Comparison of ENCODE assay signal across 11 cellular contexts in genomic region chr2:63827749-63828148, GRCh38. TPM values are rescaled to one million over a fixed set of nuclear protein-coding genes. Genes with fewer than 3 reads are reported as not detected.
DNase-seq lines count a peak whose midpoint lies in the region; ATAC-seq and TF ChIP-seq lines count a peak whose summit lies in the region.
"Had no signal": no experiment of that assay in that cellular context is flagged by ENCODE, and none has a peak within 500 bp of the region (broad histone marks: within the 10 kb centered on the region; RNA-seq: fewer than 3 reads in every experiment).

No MANE protein-coding gene starts in this region.

- H3K9me3 ChIP-seq in MM.1S (replicated peaks; ENCODE audit: insufficient read depth, low read length), result no peaks in the 10 kb centered on the region

- H3K4me3 ChIP-seq in BJ (ENCODE audit: low read depth, low read length), result no peak overlapping the region
- H3K4me3 ChIP-seq in MM.1S (ENCODE audit: low read length), result no peak overlapping the region

- H3K4me3 Mint-ChIP-seq in mesothelial cell of epicardium, result no peak overlapping the region

- H3K4me1 Mint-ChIP-seq in mesothelial cell of epicardium, result peaks cover 23% of the 10 kb centered on the region

- no peaks in the 10 kb centered on the region for H3K36me3 Mint-ChIP-seq in mesothelial cell of epicardium

- peak overlapping the region; percentile 1; the same call in 1 of the 2 replicates for H3K4me2 ChIP-seq in MM.1S (ENCODE audit: low read depth, low read length)

- no peaks in the 10 kb centered on the region for H3F3A ChIP-seq in MM.1S (ENCODE audit: insufficient read depth, low read length)

- H3K27me3 ChIP-seq in BJ (ENCODE audit: control insufficient read depth, insufficient read depth, low read length), result no peaks in the 10 kb centered on the region
- no peaks in the 10 kb centered on the region for H3K27me3 ChIP-seq in MM.1S (replicated peaks; ENCODE audit: insufficient read depth, low read length)

- no peak overlapping the region for H2AFZ ChIP-seq in MM.1S (ENCODE audit: low read length)

- peaks cover 17% of the 10 kb centered on the region for H3K4me1 ChIP-seq in MM.1S (ENCODE audit: low read length)

- POLR2A ChIA-PET in BJ (lab: Charles Lee), result interaction anchor here (0.7 kb wide), 1 partner anchor 14 kb away, joined by 5 read pairs; the partner anchor contains the start of gene UGP2

- H3K27ac ChIP-seq in MM.1S (ENCODE audit: low read length), result no peak overlapping the region

- H3K79me2 ChIP-seq in MM.1S (ENCODE audit: low read length), result no peaks in the 10 kb centered on the region

- H4K20me1 ChIP-seq in MM.1S (ENCODE audit: insufficient read depth, low read length), result no peaks in the 10 kb centered on the region

- H3K9ac ChIP-seq in MM.1S (ENCODE audit: low read length), result no peak overlapping the region

- H3K9me2 ChIP-seq in MM.1S (replicated peaks; ENCODE audit: insufficient read depth, low read length), result no peaks in the 10 kb centered on the region

- CTCF ChIA-PET in BJ (lab: Yijun Ruan, JAX), result interaction anchor here (1.6 to 1.9 kb wide), 2 partner anchors 11 to 129 kb away, joined by 4 to 9 read pairs; no protein-coding TSS in a partner anchor

- TF ChIP-seq CTCF in BJ (IDR thresholded peaks at IDR 0.05; ENCODE audit: insufficient read depth, low read depth, low read length), result no peak
- TF ChIP-seq CTCF in MM.1S (IDR thresholded peaks at IDR 0.05; ENCODE audit: low read length), result no peak
- TF ChIP-seq CTCF in mesothelial cell of epicardium (IDR thresholded peaks at IDR 0.05; ENCODE audit: unreplicated experiment), result no peak

- ATAC-seq in HG02970 (IDR thresholded peaks at IDR 0.05; ENCODE audit: low FRiP score, unreplicated experiment), result no peak

- peak; percentile 71 for DNase-seq in BJ (ENCODE audit: low read depth)
- DNase-seq in MM.1S, result peak; percentile 88
- peak; percentile 52 for DNase-seq in dedifferentiated amniotic fluid mesenchymal stem cell (ENCODE audit: extremely low spot score)
- DNase-seq in mesothelial cell of epicardium (ENCODE audit: low spot score in 2 of 2, unreplicated experiment in 2 of 2), result no peak
- DNase-seq in inferior parietal cortex (ENCODE audit: extremely low spot score), result no peak
- DNase-seq in activated CD4-positive, alpha-beta T cell treated with anti-CD3 and anti-CD28 coated beads, Interleukin-2, amount 50 U/mL, for 4 hours, result no peak
- no peak for DNase-seq in NCI-H345 (lab: John Stamatoyannopoulos, UW)
- DNase-seq: activated CD4-positive, alpha-beta T cell treated with anti-CD3 and anti-CD28 coated beads, Interleukin-2, amount 50 U/mL, for 1 hour; amygdala; MV-4-11 had no signal

- peak overlapping the region; percentile 84 for H3K27ac Mint-ChIP-seq in mesothelial cell of epicardium

- H3K27me3 Mint-ChIP-seq in mesothelial cell of epicardium (ENCODE audit: low read depth), result no peaks in the 10 kb centered on the region

- H3K9me3 Mint-ChIP-seq in mesothelial cell of epicardium, result no peaks in the 10 kb centered on the region

- H3K36me3 ChIP-seq in BJ (ENCODE audit: control insufficient read depth, insufficient read depth, low read length) (no peaks in the 10 kb centered on the region), MM.1S (replicated peaks; ENCODE audit: insufficient read depth, low read length) (no peaks in the 10 kb centered on the region)

RNA-seq across cellular contexts. Expression of gene UGP2, which starts 13.9 kb away (rescaled TPM):
- polyA plus RNA-seq in BJ (2011; rRNA removed), result 53.6 and 139 TPM in 2 replicates
- 21.4 and 26.6 TPM in 2 replicates for polyA minus RNA-seq in BJ (2011; rRNA and poly(A)+ RNA removed)
- 92.6 to 99.1 TPM (median 96.7 TPM) in 3 replicates for total RNA-seq in mesothelial cell of epicardium

Comparison
In these comparisons a context has a peak if more than half of its experiments do, and no peak if none do; other contexts are left out.
1. DNase-seq: peak in BJ (single experiment), MM.1S (single experiment) and dedifferentiated amniotic fluid mesenchymal stem cell (single experiment); none in mesothelial cell of epicardium (0 of 2), inferior parietal cortex (single experiment), activated CD4-positive, alpha-beta T cell treated with anti-CD3 and anti-CD28 coated beads, Interleukin-2, amount 50 U/mL, for 4 hours (0 of 2) and NCI-H345 (single experiment).